Comparison of ENCODE assay signal across 1 cellular context in the genomic region with DNA sequence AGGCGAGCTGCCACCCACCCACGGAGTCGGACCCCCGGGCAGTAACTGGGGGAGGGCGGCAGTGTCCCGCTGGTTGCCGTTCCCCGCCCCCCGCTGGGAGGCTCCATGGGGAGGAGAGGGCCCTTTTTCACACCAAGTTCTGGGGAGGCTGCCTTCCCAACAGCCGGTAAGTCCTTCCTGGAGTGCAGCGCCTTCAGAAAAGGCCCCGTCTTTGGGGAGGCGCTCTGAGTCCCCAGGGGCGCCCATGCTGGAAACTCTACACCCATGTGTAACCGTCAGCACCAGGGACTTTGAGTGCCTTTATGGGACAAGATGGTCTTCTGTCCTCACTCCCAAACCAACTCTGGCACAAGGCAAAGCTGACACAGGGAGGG.
TF ChIP-seq lines count a peak whose summit lies in the region.

No MANE protein-coding gene starts in this region.

TF ChIP-seq in K562, 482 proteins besides CTCF, POLR2A, EP300 and RAD21 (continues in another document):
- TF ChIP-seq KDM4B (IDR thresholded peaks at IDR 0.05; ENCODE audit: borderline replicate concordance in 2 of 2, low read depth in 1 of 2): 0 out of 4 replicates have a peak, but pooled peaks of 1 of the 2 experiments have one; percentile 25
- no peak for TF ChIP-seq ZNF232 (CRISPR knock-in tag; IDR thresholded peaks at IDR 0.05)
- TF ChIP-seq LEF1 (IDR thresholded peaks at IDR 0.05): 0 out of 2 replicates have a peak, but pooled peaks have one; percentile 25
- TF ChIP-seq, protein P1, sequence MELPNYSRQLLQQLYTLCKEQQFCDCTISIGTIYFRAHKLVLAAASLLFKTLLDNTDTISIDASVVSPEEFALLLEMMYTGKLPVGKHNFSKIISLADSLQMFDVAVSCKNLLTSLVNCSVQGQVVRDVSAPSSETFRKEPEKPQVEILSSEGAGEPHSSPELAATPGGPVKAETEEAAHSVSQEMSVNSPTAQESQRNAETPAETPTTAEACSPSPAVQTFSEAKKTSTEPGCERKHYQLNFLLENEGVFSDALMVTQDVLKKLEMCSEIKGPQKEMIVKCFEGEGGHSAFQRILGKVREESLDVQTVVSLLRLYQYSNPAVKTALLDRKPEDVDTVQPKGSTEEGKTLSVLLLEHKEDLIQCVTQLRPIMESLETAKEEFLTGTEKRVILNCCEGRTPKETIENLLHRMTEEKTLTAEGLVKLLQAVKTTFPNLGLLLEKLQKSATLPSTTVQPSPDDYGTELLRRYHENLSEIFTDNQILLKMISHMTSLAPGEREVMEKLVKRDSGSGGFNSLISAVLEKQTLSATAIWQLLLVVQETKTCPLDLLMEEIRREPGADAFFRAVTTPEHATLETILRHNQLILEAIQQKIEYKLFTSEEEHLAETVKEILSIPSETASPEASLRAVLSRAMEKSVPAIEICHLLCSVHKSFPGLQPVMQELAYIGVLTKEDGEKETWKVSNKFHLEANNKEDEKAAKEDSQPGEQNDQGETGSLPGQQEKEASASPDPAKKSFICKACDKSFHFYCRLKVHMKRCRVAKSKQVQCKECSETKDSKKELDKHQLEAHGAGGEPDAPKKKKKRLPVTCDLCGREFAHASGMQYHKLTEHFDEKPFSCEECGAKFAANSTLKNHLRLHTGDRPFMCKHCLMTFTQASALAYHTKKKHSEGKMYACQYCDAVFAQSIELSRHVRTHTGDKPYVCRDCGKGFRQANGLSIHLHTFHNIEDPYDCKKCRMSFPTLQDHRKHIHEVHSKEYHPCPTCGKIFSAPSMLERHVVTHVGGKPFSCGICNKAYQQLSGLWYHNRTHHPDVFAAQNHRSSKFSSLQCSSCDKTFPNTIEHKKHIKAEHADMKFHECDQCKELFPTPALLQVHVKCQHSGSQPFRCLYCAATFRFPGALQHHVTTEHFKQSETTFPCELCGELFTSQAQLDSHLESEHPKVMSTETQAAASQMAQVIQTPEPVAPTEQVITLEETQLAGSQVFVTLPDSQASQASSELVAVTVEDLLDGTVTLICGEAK (IDR thresholded peaks at IDR 0.05): 0 out of 2 replicates have a peak, but pooled peaks have one; percentile 22
- TF ChIP-seq, protein P1 (CRISPR knock-in tag; IDR thresholded peaks at IDR 0.05): no peak
- TF ChIP-seq ZNF3 (CRISPR knock-in tag; IDR thresholded peaks at IDR 0.05): no peak
- TF ChIP-seq NFRKB (IDR thresholded peaks at IDR 0.05; ENCODE audit: low read depth): 0 out of 2 replicates have a peak, but pooled peaks have one; percentile 30
- TF ChIP-seq, protein P2, sequence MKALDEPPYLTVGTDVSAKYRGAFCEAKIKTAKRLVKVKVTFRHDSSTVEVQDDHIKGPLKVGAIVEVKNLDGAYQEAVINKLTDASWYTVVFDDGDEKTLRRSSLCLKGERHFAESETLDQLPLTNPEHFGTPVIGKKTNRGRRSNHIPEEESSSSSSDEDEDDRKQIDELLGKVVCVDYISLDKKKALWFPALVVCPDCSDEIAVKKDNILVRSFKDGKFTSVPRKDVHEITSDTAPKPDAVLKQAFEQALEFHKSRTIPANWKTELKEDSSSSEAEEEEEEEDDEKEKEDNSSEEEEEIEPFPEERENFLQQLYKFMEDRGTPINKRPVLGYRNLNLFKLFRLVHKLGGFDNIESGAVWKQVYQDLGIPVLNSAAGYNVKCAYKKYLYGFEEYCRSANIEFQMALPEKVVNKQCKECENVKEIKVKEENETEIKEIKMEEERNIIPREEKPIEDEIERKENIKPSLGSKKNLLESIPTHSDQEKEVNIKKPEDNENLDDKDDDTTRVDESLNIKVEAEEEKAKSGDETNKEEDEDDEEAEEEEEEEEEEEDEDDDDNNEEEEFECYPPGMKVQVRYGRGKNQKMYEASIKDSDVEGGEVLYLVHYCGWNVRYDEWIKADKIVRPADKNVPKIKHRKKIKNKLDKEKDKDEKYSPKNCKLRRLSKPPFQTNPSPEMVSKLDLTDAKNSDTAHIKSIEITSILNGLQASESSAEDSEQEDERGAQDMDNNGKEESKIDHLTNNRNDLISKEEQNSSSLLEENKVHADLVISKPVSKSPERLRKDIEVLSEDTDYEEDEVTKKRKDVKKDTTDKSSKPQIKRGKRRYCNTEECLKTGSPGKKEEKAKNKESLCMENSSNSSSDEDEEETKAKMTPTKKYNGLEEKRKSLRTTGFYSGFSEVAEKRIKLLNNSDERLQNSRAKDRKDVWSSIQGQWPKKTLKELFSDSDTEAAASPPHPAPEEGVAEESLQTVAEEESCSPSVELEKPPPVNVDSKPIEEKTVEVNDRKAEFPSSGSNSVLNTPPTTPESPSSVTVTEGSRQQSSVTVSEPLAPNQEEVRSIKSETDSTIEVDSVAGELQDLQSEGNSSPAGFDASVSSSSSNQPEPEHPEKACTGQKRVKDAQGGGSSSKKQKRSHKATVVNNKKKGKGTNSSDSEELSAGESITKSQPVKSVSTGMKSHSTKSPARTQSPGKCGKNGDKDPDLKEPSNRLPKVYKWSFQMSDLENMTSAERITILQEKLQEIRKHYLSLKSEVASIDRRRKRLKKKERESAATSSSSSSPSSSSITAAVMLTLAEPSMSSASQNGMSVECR (CRISPR knock-in tag; IDR thresholded peaks at IDR 0.05): peak; percentile 43; the same call in 1 of the 2 replicates
- TF ChIP-seq, protein P3, sequence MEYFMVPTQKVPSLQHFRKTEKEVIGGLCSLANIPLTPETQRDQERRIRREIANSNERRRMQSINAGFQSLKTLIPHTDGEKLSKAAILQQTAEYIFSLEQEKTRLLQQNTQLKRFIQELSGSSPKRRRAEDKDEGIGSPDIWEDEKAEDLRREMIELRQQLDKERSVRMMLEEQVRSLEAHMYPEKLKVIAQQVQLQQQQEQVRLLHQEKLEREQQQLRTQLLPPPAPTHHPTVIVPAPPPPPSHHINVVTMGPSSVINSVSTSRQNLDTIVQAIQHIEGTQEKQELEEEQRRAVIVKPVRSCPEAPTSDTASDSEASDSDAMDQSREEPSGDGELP (CRISPR knock-in tag; IDR thresholded peaks at IDR 0.05; ENCODE audit: borderline replicate concordance): 0 out of 2 replicates have a peak, but pooled peaks have one; percentile 32
- 0 out of 2 replicates have a peak, but pooled peaks have one; percentile 9 for TF ChIP-seq ARID1B (IDR thresholded peaks at IDR 0.05)
- TF ChIP-seq, protein P4, sequence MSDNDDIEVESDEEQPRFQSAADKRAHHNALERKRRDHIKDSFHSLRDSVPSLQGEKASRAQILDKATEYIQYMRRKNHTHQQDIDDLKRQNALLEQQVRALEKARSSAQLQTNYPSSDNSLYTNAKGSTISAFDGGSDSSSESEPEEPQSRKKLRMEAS (CRISPR knock-in tag; IDR thresholded peaks at IDR 0.05): 0 out of 2 replicates have a peak, but pooled peaks have one; percentile 17
- 0 out of 2 replicates have a peak, but pooled peaks have one; percentile 35 for TF ChIP-seq XRCC5 (IDR thresholded peaks at IDR 0.05; ENCODE audit: low read depth, low read length)
- TF ChIP-seq HDAC1 (IDR thresholded peaks at IDR 0.05): peak in 1 of 2 experiments; percentile 17; a peak in 1 of 4 replicates
- no peak for TF ChIP-seq ZSCAN29 (IDR thresholded peaks at IDR 0.05)
- TF ChIP-seq MEF2D (tag; conservative IDR thresholded peaks at IDR 0.05; ENCODE audit: low read depth): no peak
- TF ChIP-seq, protein P5, sequence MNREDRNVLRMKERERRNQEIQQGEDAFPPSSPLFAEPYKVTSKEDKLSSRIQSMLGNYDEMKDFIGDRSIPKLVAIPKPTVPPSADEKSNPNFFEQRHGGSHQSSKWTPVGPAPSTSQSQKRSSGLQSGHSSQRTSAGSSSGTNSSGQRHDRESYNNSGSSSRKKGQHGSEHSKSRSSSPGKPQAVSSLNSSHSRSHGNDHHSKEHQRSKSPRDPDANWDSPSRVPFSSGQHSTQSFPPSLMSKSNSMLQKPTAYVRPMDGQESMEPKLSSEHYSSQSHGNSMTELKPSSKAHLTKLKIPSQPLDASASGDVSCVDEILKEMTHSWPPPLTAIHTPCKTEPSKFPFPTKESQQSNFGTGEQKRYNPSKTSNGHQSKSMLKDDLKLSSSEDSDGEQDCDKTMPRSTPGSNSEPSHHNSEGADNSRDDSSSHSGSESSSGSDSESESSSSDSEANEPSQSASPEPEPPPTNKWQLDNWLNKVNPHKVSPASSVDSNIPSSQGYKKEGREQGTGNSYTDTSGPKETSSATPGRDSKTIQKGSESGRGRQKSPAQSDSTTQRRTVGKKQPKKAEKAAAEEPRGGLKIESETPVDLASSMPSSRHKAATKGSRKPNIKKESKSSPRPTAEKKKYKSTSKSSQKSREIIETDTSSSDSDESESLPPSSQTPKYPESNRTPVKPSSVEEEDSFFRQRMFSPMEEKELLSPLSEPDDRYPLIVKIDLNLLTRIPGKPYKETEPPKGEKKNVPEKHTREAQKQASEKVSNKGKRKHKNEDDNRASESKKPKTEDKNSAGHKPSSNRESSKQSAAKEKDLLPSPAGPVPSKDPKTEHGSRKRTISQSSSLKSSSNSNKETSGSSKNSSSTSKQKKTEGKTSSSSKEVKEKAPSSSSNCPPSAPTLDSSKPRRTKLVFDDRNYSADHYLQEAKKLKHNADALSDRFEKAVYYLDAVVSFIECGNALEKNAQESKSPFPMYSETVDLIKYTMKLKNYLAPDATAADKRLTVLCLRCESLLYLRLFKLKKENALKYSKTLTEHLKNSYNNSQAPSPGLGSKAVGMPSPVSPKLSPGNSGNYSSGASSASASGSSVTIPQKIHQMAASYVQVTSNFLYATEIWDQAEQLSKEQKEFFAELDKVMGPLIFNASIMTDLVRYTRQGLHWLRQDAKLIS (CRISPR knock-in tag; IDR thresholded peaks at IDR 0.05): 0 out of 2 replicates have a peak, but pooled peaks have one; percentile 42
- TF ChIP-seq CHD1 (IDR thresholded peaks at IDR 0.05; ENCODE audit: low read length): no peak
- no peak for TF ChIP-seq MAFK (IDR thresholded peaks at IDR 0.05; ENCODE audit: low read length)
- TF ChIP-seq, protein P6, sequence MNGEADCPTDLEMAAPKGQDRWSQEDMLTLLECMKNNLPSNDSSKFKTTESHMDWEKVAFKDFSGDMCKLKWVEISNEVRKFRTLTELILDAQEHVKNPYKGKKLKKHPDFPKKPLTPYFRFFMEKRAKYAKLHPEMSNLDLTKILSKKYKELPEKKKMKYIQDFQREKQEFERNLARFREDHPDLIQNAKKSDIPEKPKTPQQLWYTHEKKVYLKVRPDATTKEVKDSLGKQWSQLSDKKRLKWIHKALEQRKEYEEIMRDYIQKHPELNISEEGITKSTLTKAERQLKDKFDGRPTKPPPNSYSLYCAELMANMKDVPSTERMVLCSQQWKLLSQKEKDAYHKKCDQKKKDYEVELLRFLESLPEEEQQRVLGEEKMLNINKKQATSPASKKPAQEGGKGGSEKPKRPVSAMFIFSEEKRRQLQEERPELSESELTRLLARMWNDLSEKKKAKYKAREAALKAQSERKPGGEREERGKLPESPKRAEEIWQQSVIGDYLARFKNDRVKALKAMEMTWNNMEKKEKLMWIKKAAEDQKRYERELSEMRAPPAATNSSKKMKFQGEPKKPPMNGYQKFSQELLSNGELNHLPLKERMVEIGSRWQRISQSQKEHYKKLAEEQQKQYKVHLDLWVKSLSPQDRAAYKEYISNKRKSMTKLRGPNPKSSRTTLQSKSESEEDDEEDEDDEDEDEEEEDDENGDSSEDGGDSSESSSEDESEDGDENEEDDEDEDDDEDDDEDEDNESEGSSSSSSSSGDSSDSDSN (IDR thresholded peaks at IDR 0.05; ENCODE audit: borderline replicate concordance in 1 of 2, low read depth in 2 of 2, low read length in 2 of 2): 0 out of 4 replicates have a peak, but pooled peaks of 1 of the 2 experiments have one; percentile 21
- TF ChIP-seq ZNF589 (CRISPR knock-in tag; IDR thresholded peaks at IDR 0.05; ENCODE audit: low read depth): peak; percentile 39; the same call in 1 of the 2 replicates
- peak; percentile 20 for TF ChIP-seq CHD4 (IDR thresholded peaks at IDR 0.05; ENCODE audit: insufficient read depth, insufficient replicate concordance, low read depth, low read length, poor library complexity, severe bottlenecking)
- TF ChIP-seq YY1 (IDR thresholded peaks at IDR 0.05; ENCODE audit: borderline replicate concordance in 1 of 3, control insufficient read depth in 1 of 3, extremely low read depth in 1 of 3, insufficient read depth in 3 of 3, insufficient read length in 1 of 3, insufficient replicate concordance in 2 of 3, low read depth in 1 of 3, low read length in 2 of 3): peak in 1 of 3 experiments; percentile 55
- TF ChIP-seq, protein P7, sequence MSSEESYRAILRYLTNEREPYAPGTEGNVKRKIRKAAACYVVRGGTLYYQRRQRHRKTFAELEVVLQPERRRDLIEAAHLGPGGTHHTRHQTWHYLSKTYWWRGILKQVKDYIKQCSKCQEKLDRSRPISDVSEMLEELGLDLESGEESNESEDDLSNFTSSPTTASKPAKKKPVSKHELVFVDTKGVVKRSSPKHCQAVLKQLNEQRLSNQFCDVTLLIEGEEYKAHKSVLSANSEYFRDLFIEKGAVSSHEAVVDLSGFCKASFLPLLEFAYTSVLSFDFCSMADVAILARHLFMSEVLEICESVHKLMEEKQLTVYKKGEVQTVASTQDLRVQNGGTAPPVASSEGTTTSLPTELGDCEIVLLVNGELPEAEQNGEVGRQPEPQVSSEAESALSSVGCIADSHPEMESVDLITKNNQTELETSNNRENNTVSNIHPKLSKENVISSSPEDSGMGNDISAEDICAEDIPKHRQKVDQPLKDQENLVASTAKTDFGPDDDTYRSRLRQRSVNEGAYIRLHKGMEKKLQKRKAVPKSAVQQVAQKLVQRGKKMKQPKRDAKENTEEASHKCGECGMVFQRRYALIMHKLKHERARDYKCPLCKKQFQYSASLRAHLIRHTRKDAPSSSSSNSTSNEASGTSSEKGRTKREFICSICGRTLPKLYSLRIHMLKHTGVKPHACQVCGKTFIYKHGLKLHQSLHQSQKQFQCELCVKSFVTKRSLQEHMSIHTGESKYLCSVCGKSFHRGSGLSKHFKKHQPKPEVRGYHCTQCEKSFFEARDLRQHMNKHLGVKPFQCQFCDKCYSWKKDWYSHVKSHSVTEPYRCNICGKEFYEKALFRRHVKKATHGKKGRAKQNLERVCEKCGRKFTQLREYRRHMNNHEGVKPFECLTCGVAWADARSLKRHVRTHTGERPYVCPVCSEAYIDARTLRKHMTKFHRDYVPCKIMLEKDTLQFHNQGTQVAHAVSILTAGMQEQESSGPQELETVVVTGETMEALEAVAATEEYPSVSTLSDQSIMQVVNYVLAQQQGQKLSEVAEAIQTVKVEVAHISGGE (CRISPR knock-in tag; IDR thresholded peaks at IDR 0.05): peak in 1 of 3 experiments; percentile 50; a peak in 1 of 6 replicates
